1 cellular context compared by ENCODE assay signal in the genomic region with DNA sequence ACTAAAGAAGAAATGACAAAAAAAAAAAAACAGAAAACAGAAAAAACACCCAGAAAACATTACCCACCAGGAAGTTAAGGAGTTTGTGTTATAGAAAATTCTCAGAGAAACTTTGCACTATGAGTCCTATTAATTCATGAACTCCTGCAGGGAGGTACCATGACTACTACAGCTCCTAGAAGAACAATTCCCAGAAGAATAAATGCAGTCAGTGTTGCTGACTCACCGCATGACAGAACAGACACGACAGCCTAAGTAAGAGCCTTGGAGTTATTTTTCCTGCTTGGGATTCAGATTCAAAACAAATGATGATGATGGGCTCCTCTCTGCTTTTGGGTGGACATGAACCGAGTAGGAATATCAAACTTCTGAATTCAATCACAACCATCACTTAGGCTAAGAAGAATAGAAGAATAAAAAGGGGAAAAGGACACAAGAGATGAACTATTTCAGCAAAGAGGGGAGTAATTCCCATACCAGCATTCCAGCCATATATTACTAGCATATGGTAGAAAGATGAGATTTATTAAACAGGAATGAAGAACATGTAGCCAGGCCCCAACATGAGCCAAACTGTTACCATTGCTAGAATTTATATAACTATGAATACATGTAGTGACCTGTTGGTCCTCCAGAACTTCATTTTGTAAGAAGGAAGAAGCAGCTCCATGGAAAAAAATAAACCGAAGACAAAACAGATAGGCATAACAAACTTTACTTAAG.
TF ChIP-seq lines count a peak whose summit lies in the region.

No MANE protein-coding gene starts in this region.

TF ChIP-seq in GM23338, 12 proteins besides CTCF, POLR2A, EP300 and RAD21 (continued from another document):
- TF ChIP-seq, protein P1, sequence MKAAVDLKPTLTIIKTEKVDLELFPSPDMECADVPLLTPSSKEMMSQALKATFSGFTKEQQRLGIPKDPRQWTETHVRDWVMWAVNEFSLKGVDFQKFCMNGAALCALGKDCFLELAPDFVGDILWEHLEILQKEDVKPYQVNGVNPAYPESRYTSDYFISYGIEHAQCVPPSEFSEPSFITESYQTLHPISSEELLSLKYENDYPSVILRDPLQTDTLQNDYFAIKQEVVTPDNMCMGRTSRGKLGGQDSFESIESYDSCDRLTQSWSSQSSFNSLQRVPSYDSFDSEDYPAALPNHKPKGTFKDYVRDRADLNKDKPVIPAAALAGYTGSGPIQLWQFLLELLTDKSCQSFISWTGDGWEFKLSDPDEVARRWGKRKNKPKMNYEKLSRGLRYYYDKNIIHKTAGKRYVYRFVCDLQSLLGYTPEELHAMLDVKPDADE (IDR thresholded peaks at IDR 0.05), result no peak
- no peak for TF ChIP-seq POLR2AphosphoS5 (IDR thresholded peaks at IDR 0.05; ENCODE audit: low read depth)
- no peak for TF ChIP-seq JUNB (IDR thresholded peaks at IDR 0.05; ENCODE audit: unreplicated experiment)
- no peak for TF ChIP-seq STAT1 (IDR thresholded peaks at IDR 0.05; ENCODE audit: unreplicated experiment)
- TF ChIP-seq, protein P2, sequence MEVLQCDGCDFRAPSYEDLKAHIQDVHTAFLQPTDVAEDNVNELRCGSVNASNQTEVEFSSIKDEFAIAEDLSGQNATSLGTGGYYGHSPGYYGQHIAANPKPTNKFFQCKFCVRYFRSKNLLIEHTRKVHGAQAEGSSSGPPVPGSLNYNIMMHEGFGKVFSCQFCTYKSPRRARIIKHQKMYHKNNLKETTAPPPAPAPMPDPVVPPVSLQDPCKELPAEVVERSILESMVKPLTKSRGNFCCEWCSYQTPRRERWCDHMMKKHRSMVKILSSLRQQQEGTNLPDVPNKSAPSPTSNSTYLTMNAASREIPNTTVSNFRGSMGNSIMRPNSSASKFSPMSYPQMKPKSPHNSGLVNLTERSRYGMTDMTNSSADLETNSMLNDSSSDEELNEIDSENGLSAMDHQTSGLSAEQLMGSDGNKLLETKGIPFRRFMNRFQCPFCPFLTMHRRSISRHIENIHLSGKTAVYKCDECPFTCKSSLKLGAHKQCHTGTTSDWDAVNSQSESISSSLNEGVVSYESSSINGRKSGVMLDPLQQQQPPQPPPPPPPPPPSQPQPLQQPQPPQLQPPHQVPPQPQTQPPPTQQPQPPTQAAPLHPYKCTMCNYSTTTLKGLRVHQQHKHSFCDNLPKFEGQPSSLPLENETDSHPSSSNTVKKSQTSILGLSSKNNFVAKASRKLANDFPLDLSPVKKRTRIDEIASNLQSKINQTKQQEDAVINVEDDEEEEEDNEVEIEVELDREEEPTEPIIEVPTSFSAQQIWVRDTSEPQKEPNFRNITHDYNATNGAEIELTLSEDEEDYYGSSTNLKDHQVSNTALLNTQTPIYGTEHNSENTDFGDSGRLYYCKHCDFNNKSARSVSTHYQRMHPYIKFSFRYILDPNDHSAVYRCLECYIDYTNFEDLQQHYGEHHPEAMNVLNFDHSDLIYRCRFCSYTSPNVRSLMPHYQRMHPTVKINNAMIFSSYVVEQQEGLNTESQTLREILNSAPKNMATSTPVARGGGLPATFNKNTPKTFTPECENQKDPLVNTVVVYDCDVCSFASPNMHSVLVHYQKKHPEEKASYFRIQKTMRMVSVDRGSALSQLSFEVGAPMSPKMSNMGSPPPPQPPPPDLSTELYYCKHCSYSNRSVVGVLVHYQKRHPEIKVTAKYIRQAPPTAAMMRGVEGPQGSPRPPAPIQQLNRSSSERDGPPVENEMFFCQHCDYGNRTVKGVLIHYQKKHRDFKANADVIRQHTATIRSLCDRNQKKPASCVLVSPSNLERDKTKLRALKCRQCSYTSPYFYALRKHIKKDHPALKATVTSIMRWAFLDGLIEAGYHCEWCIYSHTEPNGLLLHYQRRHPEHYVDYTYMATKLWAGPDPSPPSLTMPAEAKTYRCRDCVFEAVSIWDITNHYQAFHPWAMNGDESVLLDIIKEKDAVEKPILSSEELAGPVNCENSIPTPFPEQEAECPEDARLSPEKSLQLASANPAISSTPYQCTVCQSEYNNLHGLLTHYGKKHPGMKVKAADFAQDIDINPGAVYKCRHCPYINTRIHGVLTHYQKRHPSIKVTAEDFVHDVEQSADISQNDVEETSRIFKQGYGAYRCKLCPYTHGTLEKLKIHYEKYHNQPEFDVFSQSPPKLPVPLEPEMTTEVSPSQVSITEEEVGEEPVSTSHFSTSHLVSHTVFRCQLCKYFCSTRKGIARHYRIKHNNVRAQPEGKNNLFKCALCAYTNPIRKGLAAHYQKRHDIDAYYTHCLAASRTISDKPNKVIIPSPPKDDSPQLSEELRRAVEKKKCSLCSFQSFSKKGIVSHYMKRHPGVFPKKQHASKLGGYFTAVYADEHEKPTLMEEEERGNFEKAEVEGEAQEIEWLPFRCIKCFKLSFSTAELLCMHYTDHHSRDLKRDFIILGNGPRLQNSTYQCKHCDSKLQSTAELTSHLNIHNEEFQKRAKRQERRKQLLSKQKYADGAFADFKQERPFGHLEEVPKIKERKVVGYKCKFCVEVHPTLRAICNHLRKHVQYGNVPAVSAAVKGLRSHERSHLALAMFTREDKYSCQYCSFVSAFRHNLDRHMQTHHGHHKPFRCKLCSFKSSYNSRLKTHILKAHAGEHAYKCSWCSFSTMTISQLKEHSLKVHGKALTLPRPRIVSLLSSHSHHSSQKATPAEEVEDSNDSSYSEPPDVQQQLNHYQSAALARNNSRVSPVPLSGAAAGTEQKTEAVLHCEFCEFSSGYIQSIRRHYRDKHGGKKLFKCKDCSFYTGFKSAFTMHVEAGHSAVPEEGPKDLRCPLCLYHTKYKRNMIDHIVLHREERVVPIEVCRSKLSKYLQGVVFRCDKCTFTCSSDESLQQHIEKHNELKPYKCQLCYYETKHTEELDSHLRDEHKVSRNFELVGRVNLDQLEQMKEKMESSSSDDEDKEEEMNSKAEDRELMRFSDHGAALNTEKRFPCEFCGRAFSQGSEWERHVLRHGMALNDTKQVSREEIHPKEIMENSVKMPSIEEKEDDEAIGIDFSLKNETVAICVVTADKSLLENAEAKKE (CRISPR knock-in tag; IDR thresholded peaks at IDR 0.05), result no peak
